11 cellular contexts compared by ENCODE assay signal in the genomic region with DNA sequence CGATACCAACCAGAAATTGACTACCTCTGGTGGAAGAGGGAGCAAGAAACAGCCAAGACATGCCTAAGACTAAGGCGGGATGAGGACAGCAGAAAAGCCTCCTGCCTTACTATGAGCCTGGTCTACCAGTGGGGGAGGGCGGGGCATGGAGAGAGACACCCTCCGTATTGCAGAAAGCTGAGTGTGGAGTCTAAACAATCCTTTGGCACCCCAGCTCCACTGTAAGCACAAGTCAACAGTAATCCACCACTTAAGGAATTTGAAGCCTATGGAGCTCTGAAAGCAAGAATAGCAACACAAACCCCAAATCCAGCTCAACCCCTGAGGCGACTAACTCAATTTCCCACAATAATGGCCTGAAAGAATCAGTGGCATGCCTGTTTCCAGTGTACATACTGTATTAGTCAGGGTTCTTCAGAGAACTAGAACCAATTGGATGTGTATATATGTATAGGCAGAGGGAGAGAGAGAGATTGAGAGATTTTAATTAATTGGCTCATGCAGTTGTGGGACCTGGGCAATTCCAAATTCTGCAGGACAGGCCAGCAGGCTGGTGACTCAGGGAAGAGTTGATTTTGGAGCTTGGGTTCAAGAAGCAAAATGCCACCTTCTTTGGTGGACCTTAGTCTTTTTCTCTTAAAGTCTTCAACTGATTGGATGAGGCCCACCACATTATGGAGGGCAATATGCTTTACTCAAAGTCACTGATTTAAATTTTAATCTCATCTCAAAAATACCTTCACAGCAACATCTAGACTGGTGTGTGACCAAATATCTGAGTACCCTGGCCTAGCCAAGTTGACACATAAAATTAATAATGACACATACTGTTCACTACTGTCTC.
"Had no signal": no experiment of that assay in that cellular context is flagged by ENCODE, and none has a peak within 500 bp of the region (broad histone marks: within the 10 kb centered on the region; RNA-seq: fewer than 3 reads in every experiment).

No MANE protein-coding gene starts in this region.

- H3K27ac Mint-ChIP-seq: memory B cell; naive thymus-derived CD8-positive, alpha-beta T cell had no signal

- H3K27me3 ChIP-seq: adrenal gland, esophagus muscularis mucosa had no signal

- H3K9me3 ChIP-seq: adrenal gland had no signal

- H3K4me1 ChIP-seq: adrenal gland, esophagus muscularis mucosa had no signal

- ATAC-seq: left ventricle myocardium superior; naive thymus-derived CD8-positive, alpha-beta T cell; right cardiac atrium had no signal

- H3K27me3 Mint-ChIP-seq: memory B cell had no signal

- DNase-seq: activated naive CD4-positive, alpha-beta T cell treated with anti-CD3 and anti-CD28 coated beads, Interleukin-2, amount 50 U/mL, for 16 hours; effector CD4-positive, alpha-beta T cell; hippocampal formation; kidney; left ventricle myocardium superior; naive thymus-derived CD8-positive, alpha-beta T cell; nucleus accumbens; right cardiac atrium had no signal

- H3K4me3 ChIP-seq: adrenal gland, esophagus muscularis mucosa had no signal

- H3K9me3 Mint-ChIP-seq: memory B cell had no signal

- H3K4me3 Mint-ChIP-seq: memory B cell had no signal

- H3K27ac ChIP-seq: adrenal gland, esophagus muscularis mucosa had no signal
